ENCODE assay signal across 8 cellular contexts in genomic region chr11:33723238-33723881, GRCh38. TPM values are rescaled to one million over a fixed set of nuclear protein-coding genes. Genes with fewer than 3 reads are reported as not detected.
DNase-seq lines count a peak whose midpoint lies in the region; TF ChIP-seq lines count a peak whose summit lies in the region.

No MANE protein-coding gene starts in this region.

- no peaks in the 10 kb centered on the region for H3K27me3 ChIP-seq in MM.1S (replicated peaks; ENCODE audit: insufficient read depth, low read length)

- H3K4me3 ChIP-seq in mesodermal cell (ENCODE audit: extremely low read depth, insufficient read depth, low read length, poor library complexity, severe bottlenecking): no peak overlapping the region
- H3K4me3 ChIP-seq in MM.1S (ENCODE audit: low read length): no peak overlapping the region

- no peak for TF ChIP-seq CTCF in MM.1S (IDR thresholded peaks at IDR 0.05; ENCODE audit: low read length)

- WGBS in mesodermal cell (ENCODE audit: insufficient coverage in 2 of 2), 2 experiments: 67 to 86% methylated on average over 2 to 4 of the region's 6 CpGs

- POLR2A ChIA-PET in HEK293T (lab: Yijun Ruan, JAX): interaction anchor here (0.9 to 2.7 kb wide), 3 partner anchors 13 to 19 kb away, joined by 3 to 12 read pairs (median 3); partner anchors contain the start of gene CD59

- no peaks in the 10 kb centered on the region for H3K9me3 ChIP-seq in mesodermal cell (ENCODE audit: control insufficient read depth, low read length)
- no peaks in the 10 kb centered on the region for H3K9me3 ChIP-seq in MM.1S (replicated peaks; ENCODE audit: insufficient read depth, low read length)

- H3K4me2 ChIP-seq in MM.1S (ENCODE audit: low read depth, low read length): no peak overlapping the region

- H4K20me1 ChIP-seq in MM.1S (ENCODE audit: insufficient read depth, low read length): peaks cover 51% of the 10 kb centered on the region

- peaks cover 99% of the 10 kb centered on the region for H3K79me2 ChIP-seq in MM.1S (ENCODE audit: low read length)

- peaks cover 30% of the 10 kb centered on the region for H3K36me3 ChIP-seq in mesodermal cell (ENCODE audit: control insufficient read depth, insufficient read depth, low read length)
- peaks cover 17% of the 10 kb centered on the region; the same call in 1 of the 2 replicates for H3K36me3 ChIP-seq in MM.1S (replicated peaks; ENCODE audit: insufficient read depth, low read length)

- H3K27ac ChIP-seq in caudate nucleus (ENCODE audit: low read depth, low read length): peak overlapping the region; percentile 85
- peak overlapping the region; percentile 96 for H3K27ac ChIP-seq in mesodermal cell (ENCODE audit: low read depth, low read length, severe bottlenecking)
- H3K27ac ChIP-seq in MM.1S (ENCODE audit: low read length): no peak overlapping the region

- H3F3A ChIP-seq in MM.1S (ENCODE audit: insufficient read depth, low read length): no peaks in the 10 kb centered on the region

- CTCF ChIA-PET in HEK293T (lab: Yijun Ruan, JAX): interaction anchor here (0.9 kb wide), 1 partner anchor 19 kb away, joined by 3 read pairs; no protein-coding TSS in a partner anchor

- H2AFZ ChIP-seq in MM.1S (ENCODE audit: low read length): no peak overlapping the region

- peak; percentile 97 for DNase-seq in EL
- peak; percentile 20 for DNase-seq in LoVo (ENCODE audit: low spot score)
- no peak for DNase-seq in caudate nucleus (lab: John Stamatoyannopoulos, UW)
- no peak for DNase-seq in central memory CD4-positive, alpha-beta T cell
- DNase-seq in HEK293T (ENCODE audit: extremely low spot score): no peak
- DNase-seq in MM.1S: no peak
- DNase-seq in GOT3 (lab: John Stamatoyannopoulos, UW): no peak

- H3K9ac ChIP-seq in MM.1S (ENCODE audit: low read length): no peak overlapping the region

- peaks cover 50% of the 10 kb centered on the region for H3K4me1 ChIP-seq in mesodermal cell (ENCODE audit: control insufficient read depth, insufficient read depth, low read length, poor library complexity, severe bottlenecking)
- no peaks in the 10 kb centered on the region for H3K4me1 ChIP-seq in MM.1S (ENCODE audit: low read length)

- H3K9me2 ChIP-seq in MM.1S (replicated peaks; ENCODE audit: insufficient read depth, low read length): no peaks in the 10 kb centered on the region

TF ChIP-seq in HEK293T, 16 proteins besides CTCF, POLR2A, EP300 and RAD21:
- TF ChIP-seq LEF1 (IDR thresholded peaks at IDR 0.05; ENCODE audit: borderline replicate concordance) (no peak), FOXM1 (IDR thresholded peaks at IDR 0.05; ENCODE audit: borderline replicate concordance) (no peak), ARNT (IDR thresholded peaks at IDR 0.05) (no peak), HDGF (IDR thresholded peaks at IDR 0.05; ENCODE audit: borderline replicate concordance) (no peak), SP1 (IDR thresholded peaks at IDR 0.05) (no peak), L3MBTL2 (conservative IDR thresholded peaks at IDR 0.05) (no peak), PKNOX1 (IDR thresholded peaks at IDR 0.05) (no peak), ELF4 (IDR thresholded peaks at IDR 0.05) (no peak), NFRKB (IDR thresholded peaks at IDR 0.05) (no peak), ZNF384 (IDR thresholded peaks at IDR 0.05) (no peak), BHLHE40 (IDR thresholded peaks at IDR 0.05; ENCODE audit: borderline replicate concordance) (no peak), FOXA1 (IDR thresholded peaks at IDR 0.05) (no peak), TARDBP (IDR thresholded peaks at IDR 0.05) (no peak), CTBP1 (IDR thresholded peaks at IDR 0.05; ENCODE audit: borderline replicate concordance) (no peak), SUZ12 (IDR thresholded peaks at IDR 0.05) (no peak), FOXK2 (IDR thresholded peaks at IDR 0.05) (no peak)

RNA-seq across cellular contexts. Expression of gene CD59, which starts 12.9 kb away (rescaled TPM):
- polyA plus RNA-seq in mesodermal cell (2013, experiment 1 of 2): 248 TPM
- 222 TPM for polyA plus RNA-seq in mesodermal cell (2013, experiment 2 of 2)

RNA-seq across cellular contexts. Expression of gene C11orf91, which starts 22.7 kb away (rescaled TPM):
- polyA plus RNA-seq in mesodermal cell (2013, experiment 1 of 2): 1.1 TPM
- polyA plus RNA-seq in mesodermal cell (2013, experiment 2 of 2): not detected

RNA-seq across cellular contexts. Expression of gene FBXO3, which starts 51.0 kb away (rescaled TPM):
- polyA plus RNA-seq in mesodermal cell (2013, experiment 1 of 2): 23.6 TPM
- 26.1 TPM for polyA plus RNA-seq in mesodermal cell (2013, experiment 2 of 2)

Comparison
In these comparisons a context has a peak if more than half of its experiments do, and no peak if none do; other contexts are left out.
1. DNase-seq: peak in EL (single experiment) and LoVo (single experiment); none in caudate nucleus (0 of 61), central memory CD4-positive, alpha-beta T cell (single experiment), HEK293T (single experiment), MM.1S (single experiment) and GOT3 (single experiment).